ENCODE assay signal across 9 cellular contexts in genomic region chr17:39769974-39770587, GRCh38. TPM values are rescaled to one million over a fixed set of nuclear protein-coding genes. Genes with fewer than 3 reads are reported as not detected.
DNase-seq lines count a peak whose midpoint lies in the region; ATAC-seq lines count a peak whose summit lies in the region.
"Had no signal": no experiment of that assay in that cellular context is flagged by ENCODE, and none has a peak within 500 bp of the region (broad histone marks: within the 10 kb centered on the region; RNA-seq: fewer than 3 reads in every experiment).

No MANE protein-coding gene starts in this region.

- in situ Hi-C loops in KBM-7 (cut with MboI; ENCODE audit: low pct_unique_long_range_greater_than_20kb, low sequenced_read_pairs), result no loop called here

- DNase-seq in NCI-H510A treated with DMSO at 0.1 percent for 48 hours (lab: John Stamatoyannopoulos, UW) (peak; percentile 67), posterior vena cava (ENCODE audit: low spot score) (no peak), AML-193 (lab: John Stamatoyannopoulos, UW) (no peak), KBM-7 (no peak)
- peak; percentile 43 for DNase-seq in activated effector memory CD4-positive, alpha-beta T cell treated with Interleukin-2 at 50 U/mL for 16 hours
- peak; percentile 46 to 71 for DNase-seq in stimulated activated CD4-positive, alpha-beta T cell treated with anti-CD3 and anti-CD28 coated beads, Interleukin-15, amount 100 ng/mL, for 48 hours (ENCODE audit: low read depth in 2 of 2)

- intact Hi-C loops in posterior vena cava (cut with DNase I), result no loop called here

- peak; percentile 56 for ATAC-seq in GM18861 (IDR thresholded peaks at IDR 0.05; ENCODE audit: unreplicated experiment)
- peak; percentile 62 for ATAC-seq in HG02981 (IDR thresholded peaks at IDR 0.05; ENCODE audit: unreplicated experiment)

RNA-seq across cellular contexts. Expression of gene GRB7, which starts 32.3 kb away (rescaled TPM):
- not detected for total RNA-seq in posterior vena cava
- total RNA-seq: myocyte had no signal

RNA-seq across cellular contexts. Expression of gene MIEN1, which starts 39.7 kb away (rescaled TPM):
- total RNA-seq in posterior vena cava, result 10 to 100 TPM; 27.4 to 33.6 TPM

Comparison
In these comparisons a context has a peak if more than half of its experiments do, and no peak if none do; other contexts are left out.
1. DNase-seq: peak in NCI-H510A treated with DMSO at 0.1 percent for 48 hours (single experiment), activated effector memory CD4-positive, alpha-beta T cell treated with Interleukin-2 at 50 U/mL for 16 hours (single experiment) and stimulated activated CD4-positive, alpha-beta T cell treated with anti-CD3 and anti-CD28 coated beads, Interleukin-15, amount 100 ng/mL, for 48 hours (2 of 2); none in posterior vena cava (single experiment), AML-193 (0 of 2) and KBM-7 (single experiment).